Comparison of ENCODE assay signal across 12 cellular contexts in genomic region chr1:55073187-55073916, GRCh38. TPM values are rescaled to one million over a fixed set of nuclear protein-coding genes. Genes with fewer than 3 reads are reported as not detected.
DNase-seq lines count a peak whose midpoint lies in the region; ATAC-seq and TF ChIP-seq lines count a peak whose summit lies in the region.
"Had no signal": no experiment of that assay in that cellular context is flagged by ENCODE, and none has a peak within 500 bp of the region (broad histone marks: within the 10 kb centered on the region; RNA-seq: fewer than 3 reads in every experiment).

No MANE protein-coding gene starts in this region.

- H3K9me3 ChIP-seq in mucosa of descending colon: no peaks in the 10 kb centered on the region
- H3K9me3 ChIP-seq: left ventricle myocardium inferior, neutrophil had no signal

- no peaks in the 10 kb centered on the region for H3K4me1 ChIP-seq in mucosa of descending colon (ENCODE audit: low read depth)

- H3K36me3 ChIP-seq in mucosa of descending colon (ENCODE audit: low read depth): peaks cover 7% of the 10 kb centered on the region

- CTCF ChIA-PET in activated CD4-positive, alpha-beta memory T cell treated with anti-CD3 and anti-CD28 coated beads for 36 hours (lab: Charles Lee): interaction anchor here (0.6 to 1.8 kb wide), 3 partner anchors 10 to 1512 kb away, joined by 4 to 6 read pairs (median 5); no protein-coding TSS in a partner anchor

- peak overlapping the region; percentile 93 for H3K27ac Mint-ChIP-seq in activated naive CD4-positive, alpha-beta T cell treated with anti-CD3 and anti-CD28 coated beads, Interleukin-2, amount 50 U/mL, for 24 hours
- H3K27ac Mint-ChIP-seq in activated CD4-positive, alpha-beta memory T cell treated with anti-CD3 and anti-CD28 coated beads for 36 hours: peak overlapping the region; percentile 91
- H3K27ac Mint-ChIP-seq in stimulated activated naive B cell treated with anti-CD40 and anti-IgM and Interleukin-4, amounts not matched to agents 10 μg/mL and 1 μg/mL and 100 μg/mL, for 72 hours: no peak overlapping the region

- peak overlapping the region; percentile 11 for H3K4me3 Mint-ChIP-seq in activated naive CD4-positive, alpha-beta T cell treated with anti-CD3 and anti-CD28 coated beads, Interleukin-2, amount 50 U/mL, for 24 hours
- H3K4me3 Mint-ChIP-seq in activated CD4-positive, alpha-beta memory T cell treated with anti-CD3 and anti-CD28 coated beads for 36 hours: no peak overlapping the region
- no peak overlapping the region for H3K4me3 Mint-ChIP-seq in stimulated activated naive B cell treated with anti-CD40 and anti-IgM and Interleukin-4, amounts not matched to agents 10 μg/mL and 1 μg/mL and 100 μg/mL, for 72 hours

- intact Hi-C loops in activated CD4-positive, alpha-beta memory T cell treated with anti-CD3 and anti-CD28 coated beads for 36 hours (cut with micrococcal nuclease): loop anchor here (1.0 kb wide), 3 partner anchors 55 to 204 kb away; no protein-coding TSS in a partner anchor
- intact Hi-C loops in mucosa of descending colon (cut with DNase I, micrococcal nuclease): no loop called here

- H3K27me3 Mint-ChIP-seq in activated naive CD4-positive, alpha-beta T cell treated with anti-CD3 and anti-CD28 coated beads, Interleukin-2, amount 50 U/mL, for 24 hours: no peaks in the 10 kb centered on the region
- no peaks in the 10 kb centered on the region for H3K27me3 Mint-ChIP-seq in activated CD4-positive, alpha-beta memory T cell treated with anti-CD3 and anti-CD28 coated beads for 36 hours
- H3K27me3 Mint-ChIP-seq in stimulated activated naive B cell treated with anti-CD40 and anti-IgM and Interleukin-4, amounts not matched to agents 10 μg/mL and 1 μg/mL and 100 μg/mL, for 72 hours: no peaks in the 10 kb centered on the region

- H3K36me3 Mint-ChIP-seq in activated naive CD4-positive, alpha-beta T cell treated with anti-CD3 and anti-CD28 coated beads, Interleukin-2, amount 50 U/mL, for 24 hours: peaks cover 43% of the 10 kb centered on the region
- H3K36me3 Mint-ChIP-seq in activated CD4-positive, alpha-beta memory T cell treated with anti-CD3 and anti-CD28 coated beads for 36 hours: peaks cover 63% of the 10 kb centered on the region
- peaks cover 44 to 70% of the 10 kb centered on the region in 2 donors for H3K36me3 Mint-ChIP-seq in stimulated activated naive B cell treated with anti-CD40 and anti-IgM and Interleukin-4, amounts not matched to agents 10 μg/mL and 1 μg/mL and 100 μg/mL, for 72 hours

- ATAC-seq in HG02981 (IDR thresholded peaks at IDR 0.05; ENCODE audit: unreplicated experiment): peak; percentile 75
- peak; percentile 31 to 54 for ATAC-seq in stimulated activated naive B cell treated with anti-CD40 and anti-IgM and Interleukin-4, amounts not matched to agents 10 μg/mL and 1 μg/mL and 100 μg/mL, for 72 hours (replicated peaks)
- no peak for ATAC-seq in mucosa of descending colon
- no peak for ATAC-seq in HG03280 (IDR thresholded peaks at IDR 0.05; ENCODE audit: unreplicated experiment)

- peaks cover 13% of the 10 kb centered on the region for H3K4me1 Mint-ChIP-seq in activated naive CD4-positive, alpha-beta T cell treated with anti-CD3 and anti-CD28 coated beads, Interleukin-2, amount 50 U/mL, for 24 hours
- peaks cover 22% of the 10 kb centered on the region for H3K4me1 Mint-ChIP-seq in activated CD4-positive, alpha-beta memory T cell treated with anti-CD3 and anti-CD28 coated beads for 36 hours (ENCODE audit: low read depth)
- H3K4me1 Mint-ChIP-seq in stimulated activated naive B cell treated with anti-CD40 and anti-IgM and Interleukin-4, amounts not matched to agents 10 μg/mL and 1 μg/mL and 100 μg/mL, for 72 hours: peaks cover 0 to 3% of the 10 kb centered on the region in 2 donors

- no peaks in the 10 kb centered on the region for H3K9me3 Mint-ChIP-seq in activated naive CD4-positive, alpha-beta T cell treated with anti-CD3 and anti-CD28 coated beads, Interleukin-2, amount 50 U/mL, for 24 hours
- no peaks in the 10 kb centered on the region for H3K9me3 Mint-ChIP-seq in activated CD4-positive, alpha-beta memory T cell treated with anti-CD3 and anti-CD28 coated beads for 36 hours
- no peaks in the 10 kb centered on the region for H3K9me3 Mint-ChIP-seq in stimulated activated naive B cell treated with anti-CD40 and anti-IgM and Interleukin-4, amounts not matched to agents 10 μg/mL and 1 μg/mL and 100 μg/mL, for 72 hours

- POLR2A ChIA-PET in activated CD4-positive, alpha-beta memory T cell treated with anti-CD3 and anti-CD28 coated beads for 36 hours (lab: Charles Lee): interaction anchor here (0.8 kb wide), 1 partner anchor 14 kb away, joined by 3 read pairs; no protein-coding TSS in a partner anchor

- no peak for DNase-seq in activated naive CD4-positive, alpha-beta T cell treated with anti-CD3 and anti-CD28 coated beads, Interleukin-2, amount 50 U/mL, for 16 hours
- peak; percentile 55 for DNase-seq in activated CD4-positive, alpha-beta memory T cell treated with anti-CD3 and anti-CD28 coated beads for 36 hours
- DNase-seq in stimulated activated naive B cell treated with anti-CD40 and anti-IgM and Interleukin-4, amounts not matched to agents 10 μg/mL and 1 μg/mL and 100 μg/mL, for 72 hours: no peak
- DNase-seq in mucosa of descending colon (no peak), NCI-H1694 (lab: John Stamatoyannopoulos, UW) (no peak)
- DNase-seq: caudate nucleus, left ventricle myocardium inferior, NCI-H446 treated with DMSO at 0.1 percent for 48 hours had no signal

- TF ChIP-seq CTCF in mucosa of descending colon (IDR thresholded peaks at IDR 0.05): no peak

- H3K4me3 ChIP-seq in mucosa of descending colon: no peak overlapping the region
- H3K4me3 ChIP-seq: left ventricle myocardium inferior had no signal

RNA-seq across cellular contexts. Expression of gene PCSK9, which starts 34.0 kb away (rescaled TPM):
- not detected for total RNA-seq in activated CD4-positive, alpha-beta memory T cell treated with anti-CD3 and anti-CD28 coated beads for 36 hours
- total RNA-seq in mucosa of descending colon: 10 to 100 TPM in 1 of 3 donors, 1 to 10 TPM in 2; 3.6 to 14.1 (median 9.2) TPM
- total RNA-seq: left ventricle myocardium inferior had no signal

Comparison
In these comparisons a context has a peak if more than half of its experiments do, and no peak if none do; other contexts are left out.
1. ATAC-seq: peak in HG02981 (single experiment) and stimulated activated naive B cell treated with anti-CD40 and anti-IgM and Interleukin-4, amounts not matched to agents 10 μg/mL and 1 μg/mL and 100 μg/mL, for 72 hours (2 of 2); none in mucosa of descending colon (single experiment) and HG03280 (single experiment).
2. RNA of gene PCSK9, which starts 34.0 kb away (total RNA-seq): 3.6 to 14.1 TPM in mucosa of descending colon; not detected in activated CD4-positive, alpha-beta memory T cell treated with anti-CD3 and anti-CD28 coated beads for 36 hours; every median in the first group is over 4 times any median in the second.